2 cellular contexts compared by ENCODE assay signal in the genomic region with DNA sequence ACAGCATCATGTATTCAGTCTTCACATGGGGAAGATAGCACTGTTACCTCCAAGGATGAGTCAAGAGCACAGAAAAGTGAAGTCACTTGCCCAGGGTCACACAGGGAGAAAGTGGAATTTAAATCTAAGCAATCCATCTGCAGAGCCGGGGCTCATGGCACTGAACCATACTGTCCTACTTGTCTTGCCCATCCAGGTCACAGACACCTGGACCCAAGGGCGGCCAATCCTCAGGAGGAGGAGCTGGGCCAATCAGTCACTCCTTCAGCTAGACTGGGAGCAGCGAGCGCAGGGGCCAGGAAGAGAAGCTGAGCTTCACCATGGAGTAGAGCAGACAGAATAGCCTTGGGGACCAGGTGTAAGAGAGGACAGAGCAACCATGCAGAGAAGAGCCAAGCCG.
TF ChIP-seq lines count a peak whose summit lies in the region.

No MANE protein-coding gene starts in this region.

TF ChIP-seq in H1, 55 proteins besides CTCF, POLR2A, EP300 and RAD21:
- TF ChIP-seq BACH1 (IDR thresholded peaks at IDR 0.05; ENCODE audit: low read length) = no peak
- TF ChIP-seq KDM1A (IDR thresholded peaks at IDR 0.05; ENCODE audit: borderline replicate concordance, low read length) = no peak
- TF ChIP-seq MAX (IDR thresholded peaks at IDR 0.05) = no peak
- TF ChIP-seq HDAC6 (IDR thresholded peaks at IDR 0.05; ENCODE audit: low read depth, low read length) = no peak
- no peak for TF ChIP-seq JUN (IDR thresholded peaks at IDR 0.05; ENCODE audit: low read depth, low read length)
- TF ChIP-seq SIRT6 (IDR thresholded peaks at IDR 0.05; ENCODE audit: low read length) = no peak
- no peak for TF ChIP-seq SIX5 (IDR thresholded peaks at IDR 0.05; ENCODE audit: low read depth, low read length)
- TF ChIP-seq PHF8 (conservative IDR thresholded peaks at IDR 0.05; ENCODE audit: low read depth, low read length) = no peak
- TF ChIP-seq, protein P1, sequence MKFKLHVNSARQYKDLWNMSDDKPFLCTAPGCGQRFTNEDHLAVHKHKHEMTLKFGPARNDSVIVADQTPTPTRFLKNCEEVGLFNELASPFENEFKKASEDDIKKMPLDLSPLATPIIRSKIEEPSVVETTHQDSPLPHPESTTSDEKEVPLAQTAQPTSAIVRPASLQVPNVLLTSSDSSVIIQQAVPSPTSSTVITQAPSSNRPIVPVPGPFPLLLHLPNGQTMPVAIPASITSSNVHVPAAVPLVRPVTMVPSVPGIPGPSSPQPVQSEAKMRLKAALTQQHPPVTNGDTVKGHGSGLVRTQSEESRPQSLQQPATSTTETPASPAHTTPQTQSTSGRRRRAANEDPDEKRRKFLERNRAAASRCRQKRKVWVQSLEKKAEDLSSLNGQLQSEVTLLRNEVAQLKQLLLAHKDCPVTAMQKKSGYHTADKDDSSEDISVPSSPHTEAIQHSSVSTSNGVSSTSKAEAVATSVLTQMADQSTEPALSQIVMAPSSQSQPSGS (IDR thresholded peaks at IDR 0.05; ENCODE audit: low read length) = no peak
- no peak for TF ChIP-seq TCF12 (IDR thresholded peaks at IDR 0.05; ENCODE audit: low read depth, low read length)
- no peak for TF ChIP-seq YY1 (IDR thresholded peaks at IDR 0.05; ENCODE audit: low read depth, low read length)
- TF ChIP-seq RNF2 (IDR thresholded peaks at IDR 0.05; ENCODE audit: borderline replicate concordance, low read depth, low read length, missing control alignments, poor library complexity, severe bottlenecking) = no peak
- no peak for TF ChIP-seq HDAC2 (IDR thresholded peaks at IDR 0.05; ENCODE audit: borderline replicate concordance in 1 of 2, low read depth in 2 of 2, low read length in 2 of 2)

TF ChIP-seq in WTC11, 78 proteins besides CTCF, POLR2A, EP300 and RAD21:
- TF ChIP-seq SP1 (CRISPR knock-in tag; conservative IDR thresholded peaks at IDR 0.05) (no peak), ATF6 (CRISPR knock-in tag; IDR thresholded peaks at IDR 0.05) (no peak), GTF2I (CRISPR knock-in tag; conservative IDR thresholded peaks at IDR 0.05) (no peak)
- TF ChIP-seq, protein P2, sequence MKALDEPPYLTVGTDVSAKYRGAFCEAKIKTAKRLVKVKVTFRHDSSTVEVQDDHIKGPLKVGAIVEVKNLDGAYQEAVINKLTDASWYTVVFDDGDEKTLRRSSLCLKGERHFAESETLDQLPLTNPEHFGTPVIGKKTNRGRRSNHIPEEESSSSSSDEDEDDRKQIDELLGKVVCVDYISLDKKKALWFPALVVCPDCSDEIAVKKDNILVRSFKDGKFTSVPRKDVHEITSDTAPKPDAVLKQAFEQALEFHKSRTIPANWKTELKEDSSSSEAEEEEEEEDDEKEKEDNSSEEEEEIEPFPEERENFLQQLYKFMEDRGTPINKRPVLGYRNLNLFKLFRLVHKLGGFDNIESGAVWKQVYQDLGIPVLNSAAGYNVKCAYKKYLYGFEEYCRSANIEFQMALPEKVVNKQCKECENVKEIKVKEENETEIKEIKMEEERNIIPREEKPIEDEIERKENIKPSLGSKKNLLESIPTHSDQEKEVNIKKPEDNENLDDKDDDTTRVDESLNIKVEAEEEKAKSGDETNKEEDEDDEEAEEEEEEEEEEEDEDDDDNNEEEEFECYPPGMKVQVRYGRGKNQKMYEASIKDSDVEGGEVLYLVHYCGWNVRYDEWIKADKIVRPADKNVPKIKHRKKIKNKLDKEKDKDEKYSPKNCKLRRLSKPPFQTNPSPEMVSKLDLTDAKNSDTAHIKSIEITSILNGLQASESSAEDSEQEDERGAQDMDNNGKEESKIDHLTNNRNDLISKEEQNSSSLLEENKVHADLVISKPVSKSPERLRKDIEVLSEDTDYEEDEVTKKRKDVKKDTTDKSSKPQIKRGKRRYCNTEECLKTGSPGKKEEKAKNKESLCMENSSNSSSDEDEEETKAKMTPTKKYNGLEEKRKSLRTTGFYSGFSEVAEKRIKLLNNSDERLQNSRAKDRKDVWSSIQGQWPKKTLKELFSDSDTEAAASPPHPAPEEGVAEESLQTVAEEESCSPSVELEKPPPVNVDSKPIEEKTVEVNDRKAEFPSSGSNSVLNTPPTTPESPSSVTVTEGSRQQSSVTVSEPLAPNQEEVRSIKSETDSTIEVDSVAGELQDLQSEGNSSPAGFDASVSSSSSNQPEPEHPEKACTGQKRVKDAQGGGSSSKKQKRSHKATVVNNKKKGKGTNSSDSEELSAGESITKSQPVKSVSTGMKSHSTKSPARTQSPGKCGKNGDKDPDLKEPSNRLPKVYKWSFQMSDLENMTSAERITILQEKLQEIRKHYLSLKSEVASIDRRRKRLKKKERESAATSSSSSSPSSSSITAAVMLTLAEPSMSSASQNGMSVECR (CRISPR knock-in tag; IDR thresholded peaks at IDR 0.05; ENCODE audit: borderline replicate concordance) = no peak
